ENCODE assay signal across 6 cellular contexts in the genomic region with DNA sequence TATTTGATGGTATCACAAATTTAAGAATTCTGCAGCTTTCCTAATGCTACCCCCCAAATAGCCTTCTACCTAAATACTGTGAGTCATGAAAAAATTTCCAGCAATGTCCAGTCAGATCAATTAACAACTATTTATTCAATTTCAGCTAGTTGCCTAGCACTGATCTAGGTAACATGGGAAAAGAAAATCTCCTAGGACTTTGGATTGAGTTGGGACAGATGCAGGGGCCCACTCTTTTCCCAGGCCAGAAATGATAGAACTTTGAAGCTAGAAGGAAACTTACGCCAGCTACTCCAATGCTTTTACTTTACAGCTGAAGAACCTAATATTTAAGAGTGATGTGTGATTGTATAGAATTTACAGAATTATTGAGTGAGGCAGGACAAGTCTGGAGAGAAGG.
"Had no signal": no experiment of that assay in that cellular context is flagged by ENCODE, and none has a peak within 500 bp of the region (broad histone marks: within the 10 kb centered on the region; RNA-seq: fewer than 3 reads in every experiment).

No MANE protein-coding gene starts in this region.

- H3K27ac ChIP-seq: HL-60 had no signal

- FAIRE-seq: H1, HepG2 had no signal

- H3K4me3 Mint-ChIP-seq: GM23338, H9 had no signal

- ATAC-seq: GM23338, HepG2 had no signal

- DNase-seq: H9, HCEC 1CT had no signal

- H3K4me3 ChIP-seq: GM23338 had no signal

- H3K27ac Mint-ChIP-seq: GM23338, H9 had no signal
